20 cellular contexts compared by ENCODE assay signal in the genomic region with DNA sequence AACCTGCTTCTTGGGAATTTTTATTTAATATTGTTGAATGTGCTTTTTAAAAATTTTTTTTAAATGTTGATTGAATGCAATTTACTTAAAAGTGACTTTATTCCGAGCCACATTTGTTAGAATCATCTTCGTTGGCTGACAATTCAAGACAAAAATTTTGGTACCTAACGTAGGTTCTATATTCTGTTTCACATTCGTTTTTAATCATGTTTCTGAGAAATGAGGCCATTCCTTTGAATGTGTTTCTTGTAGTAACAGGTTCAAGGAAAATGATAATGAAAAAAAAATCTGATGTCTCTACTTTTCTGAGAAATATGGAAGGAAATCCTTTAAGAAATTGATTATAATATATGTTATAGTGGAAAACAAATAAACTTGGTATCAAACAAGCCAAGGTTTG.
"Had no signal": no experiment of that assay in that cellular context is flagged by ENCODE, and none has a peak within 500 bp of the region (broad histone marks: within the 10 kb centered on the region; RNA-seq: fewer than 3 reads in every experiment).

No MANE protein-coding gene starts in this region.

- H3K27ac Mint-ChIP-seq: activated naive CD8-positive, alpha-beta T cell treated with anti-CD3 and anti-CD28 coated beads, Interleukin-2, amount 50 U/mL, for 24 hours; endodermal cell; naive thymus-derived CD8-positive, alpha-beta T cell had no signal

- H3K36me3 Mint-ChIP-seq: naive thymus-derived CD8-positive, alpha-beta T cell had no signal

- H3K4me1 Mint-ChIP-seq: naive thymus-derived CD8-positive, alpha-beta T cell had no signal

- DNase-seq: activated CD4-positive, alpha-beta T cell treated with anti-CD3 and anti-CD28 coated beads, Interleukin-2, amount 50 U/mL, for 4 hours; activated naive CD4-positive, alpha-beta T cell treated with anti-CD3 and anti-CD28 coated beads, Interleukin-2, amount 50 U/mL, for 16 hours; activated naive CD8-positive, alpha-beta T cell treated with anti-CD3 and anti-CD28 coated beads, Interleukin-2, amount 50 U/mL, for 24 hours; activated T-cell treated with anti-CD3 and anti-CD28 coated beads, Interleukin-2, amount 50 U/mL, for 1 hour; body of pancreas; cortex of kidney; endodermal cell; esophagus squamous epithelium; gastrocnemius medialis; hippocampal formation; kidney glomerular epithelial cell; left ventricle myocardium inferior; naive thymus-derived CD8-positive, alpha-beta T cell; ovary; psoas muscle; spleen; stimulated activated CD4-positive, alpha-beta T cell treated with anti-CD3 and anti-CD28 coated beads, Interleukin-4, amount 100 ng/mL, for 1 hour; stimulated activated naive CD4-positive, alpha-beta T cell treated with Interleukin-2 at 50 U/mL for 16 hours; SW 1271; upper lobe of left lung had no signal

- ATAC-seq: activated naive CD8-positive, alpha-beta T cell treated with anti-CD3 and anti-CD28 coated beads, Interleukin-2, amount 50 U/mL, for 24 hours; body of pancreas; gastrocnemius medialis; naive thymus-derived CD8-positive, alpha-beta T cell; psoas muscle had no signal

- H3K4me3 Mint-ChIP-seq: activated naive CD8-positive, alpha-beta T cell treated with anti-CD3 and anti-CD28 coated beads, Interleukin-2, amount 50 U/mL, for 24 hours; endodermal cell; naive thymus-derived CD8-positive, alpha-beta T cell had no signal

- H3K9me3 Mint-ChIP-seq: activated naive CD8-positive, alpha-beta T cell treated with anti-CD3 and anti-CD28 coated beads, Interleukin-2, amount 50 U/mL, for 24 hours; endodermal cell; naive thymus-derived CD8-positive, alpha-beta T cell had no signal
